Comparison of ENCODE assay signal across 13 cellular contexts in genomic region chr1:94284481-94284880, GRCh38. TPM values are rescaled to one million over a fixed set of nuclear protein-coding genes. Genes with fewer than 3 reads are reported as not detected.
DNase-seq lines count a peak whose midpoint lies in the region; ATAC-seq, FAIRE-seq and TF ChIP-seq lines count a peak whose summit lies in the region.
"Had no signal": no experiment of that assay in that cellular context is flagged by ENCODE, and none has a peak within 500 bp of the region (broad histone marks: within the 10 kb centered on the region; RNA-seq: fewer than 3 reads in every experiment).

No MANE protein-coding gene starts in this region.

- FAIRE-seq in endothelial cell of umbilical vein (lab: Jason Lieb, UNC) (peak; percentile 43), HepG2 (lab: Jason Lieb, UNC) (no peak)
- FAIRE-seq: frontal cortex had no signal

- H3K9me3 ChIP-seq in endothelial cell of umbilical vein (replicated peaks; ENCODE audit: control insufficient read depth, insufficient read depth, low read length), result no peaks in the 10 kb centered on the region
- H3K9me3 ChIP-seq in HepG2 (ENCODE audit: low read length), result no peaks in the 10 kb centered on the region
- H3K9me3 ChIP-seq: colonic mucosa had no signal

- H3K4me2 ChIP-seq in endothelial cell of umbilical vein (ENCODE audit: insufficient read depth, low read length) (peak overlapping the region; percentile 60), HepG2 (ENCODE audit: low read depth, low read length) (no peak overlapping the region)

- intact Hi-C loops in endothelial cell of umbilical vein (cut with micrococcal nuclease), result loop anchor here (2.0 kb wide), 1 partner anchor 20 kb away; no protein-coding TSS in a partner anchor
- intact Hi-C loops in HepG2 (cut with micrococcal nuclease; ENCODE audit: unreplicated experiment), result no loop called here

- H3K27ac ChIP-seq in endothelial cell of umbilical vein (ENCODE audit: insufficient read depth, low read depth, low read length) (peak overlapping the region; percentile 47), HepG2 (ENCODE audit: extremely low read length, insufficient read depth, low read length) (no peak overlapping the region)
- H3K27ac ChIP-seq: colonic mucosa had no signal

- TF ChIP-seq EP300 in HepG2 (IDR thresholded peaks at IDR 0.05; ENCODE audit: low read depth in 2 of 2, low read length in 2 of 2) (no peak), HepG2 (CRISPR knock-in tag; IDR thresholded peaks at IDR 0.05; ENCODE audit: borderline replicate concordance) (no peak)

- TF ChIP-seq POLR2A in endothelial cell of umbilical vein (IDR thresholded peaks at IDR 0.05; ENCODE audit: low read depth, low read length) (no peak), HepG2 (IDR thresholded peaks at IDR 0.05; ENCODE audit: insufficient read depth in 1 of 2, low read depth in 2 of 2, low read length in 2 of 2) (no peak), erythroblast (IDR thresholded peaks at IDR 0.05; ENCODE audit: low read length) (no peak)

- CTCF ChIA-PET in endothelial cell of umbilical vein (lab: Charles Lee), result interaction anchor here (0.9 to 1.4 kb wide), 2 partner anchors 25 to 47 kb away, joined by 3 read pairs; partner anchors contain the start of gene ARHGAP29
- CTCF ChIA-PET in HepG2 (lab: Yijun Ruan, JAX; ENCODE audit: low intra/inter-chr PET ratio, low total read pairs), result no interaction called here

- BruUV-seq in endothelial cell of umbilical vein (replicated peaks; lab: Mats Ljungman, UMichigan), result no TSS peak
- no TSS peak for BruUV-seq in HepG2 (replicated peaks; lab: Mats Ljungman, UMichigan)

- in situ Hi-C loops in HepG2 (cut with HindIII; ENCODE audit: extremely low pct_ligation_motif_present, low pct_unique_long_range_greater_than_20kb), result no loop called here

- no peak overlapping the region for H3K4me3 ChIP-seq in endothelial cell of umbilical vein (replicated peaks in 1 of 3; ENCODE audit: insufficient read depth in 1 of 3, low read depth in 1 of 3, low read length in 3 of 3)
- H3K4me3 ChIP-seq in HepG2 (replicated peaks in 1 of 3; ENCODE audit: insufficient read depth in 1 of 3, low read depth in 2 of 3, low read length in 3 of 3), result no peak overlapping the region
- H3K4me3 ChIP-seq: colonic mucosa had no signal

- H3K4me1 ChIP-seq in endothelial cell of umbilical vein (ENCODE audit: control insufficient read depth, extremely low read depth, insufficient read depth, low read length) (peaks cover 45% of the 10 kb centered on the region), HepG2 (ENCODE audit: insufficient read depth, low read length) (peaks cover 22% of the 10 kb centered on the region)
- H3K4me1 ChIP-seq: colonic mucosa had no signal

- ATAC-seq in GM18499 (IDR thresholded peaks at IDR 0.05; ENCODE audit: insufficient read depth, unreplicated experiment) (peak; percentile 94), GM21528 (IDR thresholded peaks at IDR 0.05; ENCODE audit: low FRiP score, unreplicated experiment) (peak; percentile 79), HG03378 (IDR thresholded peaks at IDR 0.05; ENCODE audit: unreplicated experiment) (peak; percentile 58), HepG2 (no peak)
- ATAC-seq: left colon had no signal

- no peak for TF ChIP-seq RAD21 in HepG2 (CRISPR knock-in tag; IDR thresholded peaks at IDR 0.05)

- H4K20me1 ChIP-seq in endothelial cell of umbilical vein (replicated peaks; ENCODE audit: control insufficient read depth, extremely low read depth, insufficient read depth, low read length) (no peaks in the 10 kb centered on the region), HepG2 (ENCODE audit: insufficient read depth, low read length) (no peaks in the 10 kb centered on the region)

- H3K9ac ChIP-seq in endothelial cell of umbilical vein (replicated peaks; ENCODE audit: extremely low read depth, insufficient read depth, low read length) (no peak overlapping the region), HepG2 (ENCODE audit: insufficient read depth, low read depth, low read length) (no peak overlapping the region)

- no peaks in the 10 kb centered on the region for H3K9me1 ChIP-seq in endothelial cell of umbilical vein (replicated peaks; ENCODE audit: control insufficient read depth, extremely low read depth, insufficient read depth, low read length)

- POLR2A ChIA-PET in endothelial cell of umbilical vein (lab: Charles Lee), result interaction anchor here (1.2 to 1.4 kb wide), 2 partner anchors 12 to 47 kb away, joined by 3 to 6 read pairs; partner anchors contain the start of gene ARHGAP29
- POLR2A ChIA-PET in HepG2 (lab: Yijun Ruan, JAX), result no interaction called here

- H2AFZ ChIP-seq in endothelial cell of umbilical vein (ENCODE audit: low read depth, low read length) (peak overlapping the region; percentile 5), HepG2 (ENCODE audit: low read length) (no peak overlapping the region)

- H3K27me3 ChIP-seq in endothelial cell of umbilical vein (ENCODE audit: control insufficient read depth in 2 of 2, insufficient read depth in 2 of 2, low read length in 2 of 2), result no peaks in the 10 kb centered on the region
- H3K27me3 ChIP-seq in HepG2 (ENCODE audit: control insufficient read depth in 1 of 2, insufficient read depth in 2 of 2, low read length in 2 of 2), result no peaks in the 10 kb centered on the region
- H3K27me3 ChIP-seq: colonic mucosa had no signal

- no peak for TF ChIP-seq CTCF in endothelial cell of umbilical vein (IDR thresholded peaks at IDR 0.05; ENCODE audit: extremely low read depth in 1 of 2, insufficient read depth in 1 of 2, low read depth in 1 of 2, low read length in 2 of 2)
- no peak for TF ChIP-seq CTCF in HepG2 (CRISPR knock-in tag; IDR thresholded peaks at IDR 0.05)

- H3K36me3 ChIP-seq in endothelial cell of umbilical vein (ENCODE audit: control insufficient read depth in 2 of 2, extremely low read depth in 1 of 2, insufficient read depth in 2 of 2, low read length in 2 of 2) (no peaks in the 10 kb centered on the region), HepG2 (replicated peaks in 1 of 2; ENCODE audit: control insufficient read depth in 1 of 2, insufficient read depth in 2 of 2, low read length in 2 of 2) (no peaks in the 10 kb centered on the region)
- H3K36me3 ChIP-seq: colonic mucosa had no signal

- WGBS in HepG2 (ENCODE audit: low lambda C conversion rate), result 46% methylated on average over 2 of the region's 2 CpGs

- DNase-seq in endothelial cell of umbilical vein (ENCODE audit: low read depth, low spot score) (no peak), HepG2 (ENCODE audit: low spot score) (no peak), erythroblast (lab: John Stamatoyannopoulos, UW) (no peak), NCI-H128 (lab: John Stamatoyannopoulos, UW; ENCODE audit: unreplicated experiment) (no peak)
- DNase-seq in activated CD8-positive, alpha-beta memory T cell treated with anti-CD3 and anti-CD28 coated beads, Interleukin-2, amount 50 U/mL, for 48 hours, result no peak
- DNase-seq: activated CD4-positive, alpha-beta T cell treated with anti-CD3 and anti-CD28 coated beads, Interleukin-2, amount 10 ng/mL, durations not matched to agents 24 days and 14 days; colonic mucosa; left colon; NCI-H1048 had no signal

- H3K79me2 ChIP-seq in endothelial cell of umbilical vein (ENCODE audit: control insufficient read depth, insufficient read depth, low read length) (no peaks in the 10 kb centered on the region), HepG2 (ENCODE audit: insufficient read depth, low read length) (no peaks in the 10 kb centered on the region)

- dilution Hi-C loops in endothelial cell of umbilical vein (cut with MboI; ENCODE audit: extremely low pct_ligation_motif_present, low sequenced_read_pairs), result no loop called here

TF ChIP-seq in endothelial cell of umbilical vein, 7 proteins besides CTCF, POLR2A, EP300 and RAD21 (continues in another document):
- TF ChIP-seq FOS (IDR thresholded peaks at IDR 0.05; ENCODE audit: borderline replicate concordance, insufficient read depth, low read length) (no peak), EZH2 (IDR thresholded peaks at IDR 0.05; ENCODE audit: borderline replicate concordance, low read depth, low read length, severe bottlenecking) (no peak)

TF ChIP-seq in HepG2, 621 proteins besides CTCF, POLR2A, EP300 and RAD21:
- TF ChIP-seq HDAC6 (IDR thresholded peaks at IDR 0.05; ENCODE audit: low read depth, low read length), result no peak
- TF ChIP-seq YEATS4 (CRISPR knock-in tag; IDR thresholded peaks at IDR 0.05; ENCODE audit: borderline replicate concordance), result no peak
- no peak for TF ChIP-seq EEA1 (CRISPR knock-in tag; IDR thresholded peaks at IDR 0.05; ENCODE audit: borderline replicate concordance)

RNA-seq across cellular contexts. Expression of gene ARHGAP29, which starts 47.1 kb away (rescaled TPM):
- total RNA-seq in endothelial cell of umbilical vein (199 and 215 TPM in 2 replicates), HepG2 (2016; rRNA removed; fragmentation: Illumina TruSeq; extraction: Trizol) (12.8 and 18.8 TPM in 2 replicates)
- polyA plus RNA-seq in endothelial cell of umbilical vein (47.2 and 56.3 TPM in 2 replicates), HepG2 (2011; rRNA removed) (12.2 and 18.3 TPM in 2 replicates)
- 59.2 and 63.7 TPM in 2 replicates for polyA plus RNA-seq in endothelial cell of umbilical vein (2011; cell fraction: cytosol; rRNA removed)
- 194 and 251 TPM in 2 replicates for polyA plus RNA-seq in endothelial cell of umbilical vein (2011; cell fraction: nucleus; rRNA removed)
- polyA plus RNA-seq in endothelial cell of umbilical vein (2012), result 93.5 and 141 TPM in 2 replicates
- polyA minus RNA-seq in endothelial cell of umbilical vein, result 189 and 190 TPM in 2 replicates
- polyA minus RNA-seq in endothelial cell of umbilical vein (2011; cell fraction: cytosol; rRNA and poly(A)+ RNA removed), result 2.3 TPM
- 458 and 651 TPM in 2 replicates for polyA minus RNA-seq in endothelial cell of umbilical vein (2011; cell fraction: nucleus; rRNA and poly(A)+ RNA removed)
- total RNA-seq in HepG2 (2016; cell fraction: cytosol; rRNA removed; fragmentation: Illumina TruSeq; extraction: Trizol; ENCODE audit: low read depth), result 3.5 and 3.8 TPM in 2 replicates
- 12.2 and 19.4 TPM in 2 replicates for total RNA-seq in HepG2 (2016; cell fraction: insoluble cytoplasmic fraction; rRNA removed; fragmentation: Illumina TruSeq; extraction: Trizol)
- 7.7 and 7.9 TPM in 2 replicates for total RNA-seq in HepG2 (2016; cell fraction: membrane; rRNA removed; fragmentation: Illumina TruSeq; extraction: Trizol)
- total RNA-seq in HepG2 (2016; cell fraction: nucleus; rRNA removed; fragmentation: Illumina TruSeq; extraction: Trizol), result 21.5 and 22.3 TPM in 2 replicates
- polyA plus RNA-seq in HepG2 (2011; cell fraction: cytosol; rRNA removed), result 5.3 and 7.0 TPM in 2 replicates
- 16.2 and 17.3 TPM in 2 replicates for polyA plus RNA-seq in HepG2 (2011; cell fraction: nucleus; rRNA removed)
- polyA plus RNA-seq in HepG2 (2012), result 9.4 and 11.6 TPM in 2 replicates
- polyA plus RNA-seq in HepG2 (2016; cell fraction: cytosol; fragmentation: Illumina TruSeq; extraction: Trizol; ENCODE audit: low read depth), result 0.37 TPM in 2 replicates
- 13.5 and 14.2 TPM in 2 replicates for polyA plus RNA-seq in HepG2 (2016; cell fraction: insoluble cytoplasmic fraction; fragmentation: Illumina TruSeq; extraction: Trizol; ENCODE audit: low read depth)
- polyA plus RNA-seq in HepG2 (2016; cell fraction: membrane; fragmentation: Illumina TruSeq; extraction: Trizol; ENCODE audit: low read depth), result 1.9 and 2.0 TPM in 2 replicates
- 22.0 and 23.1 TPM in 2 replicates for polyA plus RNA-seq in HepG2 (2016; cell fraction: nucleus; fragmentation: Illumina TruSeq; extraction: Trizol; ENCODE audit: insufficient read depth, low read depth)
- polyA minus RNA-seq in HepG2 (2011; rRNA and poly(A)+ RNA removed; ENCODE audit: low replicate concordance), result 3.3 and 11.6 TPM in 2 replicates
- 13.0 and 14.2 TPM in 2 replicates for polyA minus RNA-seq in HepG2 (2011; cell fraction: cytosol; rRNA and poly(A)+ RNA removed)
- 72.7 and 82.5 TPM in 2 replicates for polyA minus RNA-seq in HepG2 (2011; cell fraction: nucleus; rRNA and poly(A)+ RNA removed)
- total RNA-seq: activated CD4-positive, alpha-beta T cell treated with anti-CD3 and anti-CD28 coated beads, Interleukin-2, amount 10 ng/mL, durations not matched to agents 24 days and 14 days had no signal
